8 cellular contexts compared by ENCODE assay signal in the genomic region with DNA sequence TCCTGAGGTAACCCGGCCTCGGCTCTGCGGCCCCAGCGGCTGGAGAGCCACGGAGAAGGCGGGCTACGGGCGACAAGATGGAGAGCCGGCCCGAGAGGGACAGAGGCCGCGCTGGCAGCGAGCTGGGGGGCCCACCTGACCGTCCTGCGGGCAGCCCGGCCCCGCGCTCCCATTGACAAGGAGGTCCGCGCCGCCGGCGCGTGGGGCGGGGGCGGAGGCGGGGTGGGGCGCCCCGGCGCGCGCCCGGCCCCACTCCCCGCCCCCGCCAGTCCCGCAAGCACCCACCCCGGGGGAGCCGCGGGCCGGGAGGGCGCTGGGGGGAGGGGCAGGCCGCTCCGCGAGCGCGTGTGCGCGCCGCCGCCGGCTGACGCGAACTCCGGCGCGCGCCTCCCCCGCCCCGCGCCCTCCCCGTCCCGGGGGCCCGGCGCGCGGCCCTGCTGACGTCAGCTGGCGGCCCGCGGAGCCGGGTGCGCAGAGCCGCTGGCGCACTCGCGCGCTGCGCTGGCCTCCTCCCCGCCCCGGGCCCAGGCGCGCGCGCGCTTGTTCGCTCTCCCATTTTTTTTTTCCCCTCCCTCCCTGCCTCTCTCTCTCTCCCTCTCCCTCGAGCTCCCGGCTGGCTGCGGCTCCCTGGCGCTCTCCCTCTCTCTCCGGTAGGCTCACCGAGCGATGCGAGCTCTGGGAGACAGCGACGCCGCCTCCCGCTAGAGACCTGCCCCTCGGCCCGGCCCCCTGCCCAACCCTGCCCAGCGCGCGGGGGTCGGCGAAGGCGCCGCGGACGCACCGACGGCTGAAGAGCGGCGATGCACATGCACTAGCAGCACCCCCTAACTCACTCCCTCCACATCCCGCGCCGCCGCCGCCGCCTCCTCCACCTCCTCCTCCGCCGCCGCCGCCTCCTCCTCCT.
A peak's percentile ranks its signal among the peaks of the same experiment; 100 is the strongest.
DNase-seq lines count a peak whose midpoint lies in the region; ATAC-seq and TF ChIP-seq lines count a peak whose summit lies in the region.

A gene (plus strand): TSS at position 587 of the 904 bp plus-strand sequence. CDS start 747 bp downstream, outside the sequence.

- peak; percentile 76 for DNase-seq in 8988T
- DNase-seq in NCI-H1694 (lab: John Stamatoyannopoulos, UW), result peak; percentile 79
- peak; percentile 28 to 36 for DNase-seq in activated CD4-positive, alpha-beta T cell treated with anti-CD3 and anti-CD28 coated beads for 24 hours (ENCODE audit: low read depth in 2 of 2)
- DNase-seq in choroid plexus epithelial cell (ENCODE audit: low read depth), result peak; percentile 37
- peak; percentile 44 for DNase-seq in kidney tubule cell (ENCODE audit: low spot score)
- peak; percentile 9 to 27 for DNase-seq in stimulated activated CD4-positive, alpha-beta T cell treated with anti-CD3 and anti-CD28 coated beads, Interleukin-1b, Interleukin-23, amount 100 ng/mL, for 1 hour (ENCODE audit: low read depth in 2 of 2)

- peak; percentile 61 for ATAC-seq in GM18502 (IDR thresholded peaks at IDR 0.05; ENCODE audit: poor library complexity, unreplicated experiment)
- no peak for ATAC-seq in HG03108 (IDR thresholded peaks at IDR 0.05; ENCODE audit: unreplicated experiment)

- TF ChIP-seq CTCF in choroid plexus epithelial cell (conservative IDR thresholded peaks at IDR 0.05; ENCODE audit: low read depth, low read length), result no peak

- H3K4me3 ChIP-seq in choroid plexus epithelial cell (ENCODE audit: low read depth, low read length), result peak within 1 kb of the TSS; percentile 48

Comparison
In these comparisons a context has a peak if more than half of its experiments do, and no peak if none do; other contexts are left out.
1. DNase-seq: peak in every context shown above with its lines; median percentile 79 in NCI-H1694; 76 in 8988T; 44 in kidney tubule cell; 37 in choroid plexus epithelial cell; 32 in activated CD4-positive, alpha-beta T cell treated with anti-CD3 and anti-CD28 coated beads for 24 hours; 18 in stimulated activated CD4-positive, alpha-beta T cell treated with anti-CD3 and anti-CD28 coated beads, Interleukin-1b, Interleukin-23, amount 100 ng/mL, for 1 hour.